Comparison of ENCODE assay signal across 8 cellular contexts in the genomic region with DNA sequence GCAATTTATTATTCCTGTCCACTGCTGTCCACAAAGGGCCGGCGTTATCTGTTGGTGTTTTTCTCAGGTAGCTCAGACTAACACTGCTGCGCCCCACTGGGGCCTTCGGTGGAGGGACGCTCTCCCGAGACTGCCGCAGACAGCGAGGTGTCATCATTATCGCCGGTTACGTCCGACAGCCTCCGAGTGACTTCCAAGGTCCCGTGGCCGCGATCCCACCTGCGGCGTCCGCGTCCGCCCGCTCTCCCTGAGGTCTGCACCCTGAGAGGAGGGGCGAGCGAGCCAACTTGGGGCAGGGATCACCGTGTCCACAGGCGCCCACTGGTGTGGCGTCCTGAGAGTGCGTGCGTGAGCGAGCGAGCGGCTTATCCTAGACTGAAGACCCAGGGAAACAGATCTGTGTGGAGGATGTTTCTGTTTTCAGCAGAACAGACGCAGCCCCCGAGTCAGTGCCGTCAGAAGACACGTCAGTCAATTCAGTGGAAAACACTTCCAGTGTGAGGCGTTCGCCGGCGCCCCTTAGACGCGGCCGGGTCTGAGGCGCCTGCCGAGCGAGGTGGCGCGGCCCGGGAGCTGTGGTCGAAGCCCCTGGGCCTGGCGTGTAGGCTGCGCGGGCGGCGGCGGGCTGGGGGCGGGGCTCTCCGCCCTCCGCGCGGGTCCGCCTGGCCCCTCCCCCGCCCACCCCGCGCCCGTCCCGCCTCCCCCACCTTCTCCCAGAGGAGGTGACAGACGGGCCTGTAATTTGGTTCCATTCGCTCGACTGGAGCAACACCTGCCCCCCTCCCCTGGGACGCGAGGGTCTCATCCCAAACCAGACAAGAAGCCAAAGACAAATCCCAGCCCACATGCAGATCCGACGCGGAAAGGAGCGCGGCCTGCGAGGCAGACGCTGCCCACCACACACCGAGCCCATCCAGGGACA. TPM values are rescaled to one million over a fixed set of nuclear protein-coding genes. Genes with fewer than 3 reads are reported as not detected.
A peak's percentile ranks its signal among the peaks of the same experiment; 100 is the strongest.
DNase-seq lines count a peak whose midpoint lies in the region; ATAC-seq and TF ChIP-seq lines count a peak whose summit lies in the region.
"Had no signal": no experiment of that assay in that cellular context is flagged by ENCODE, and none has a peak within 500 bp of the region (broad histone marks: within the 10 kb centered on the region; RNA-seq: fewer than 3 reads in every experiment).

No MANE protein-coding gene starts in this region.

- ATAC-seq in foreskin keratinocyte = peak; percentile 8
- ATAC-seq in HG03159 (IDR thresholded peaks at IDR 0.05; ENCODE audit: unreplicated experiment) = no peak
- ATAC-seq in HG03354 (IDR thresholded peaks at IDR 0.05; ENCODE audit: poor library complexity, severe bottlenecking, unreplicated experiment) = no peak

- H3K36me3 ChIP-seq in HUES48 (ENCODE audit: control insufficient read depth, insufficient read depth, low read length) (no peaks in the 10 kb centered on the region), neutrophil (no peaks in the 10 kb centered on the region)

- TF ChIP-seq CTCF in WI38 (IDR thresholded peaks at IDR 0.05; ENCODE audit: low read depth, low read length) (no peak), foreskin keratinocyte (conservative IDR thresholded peaks at IDR 0.05) (no peak), neutrophil (IDR thresholded peaks at IDR 0.05) (no peak)

- H3K4me3 ChIP-seq in HUES48 (ENCODE audit: low read depth, low read length) (peak overlapping the region; percentile 86), WI38 (ENCODE audit: low read depth, low read length) (peak overlapping the region; percentile 30), neutrophil (ENCODE audit: low read depth in 1 of 2, low read length in 1 of 2) (peak overlapping the region; percentile 61 to 62)

- peaks cover 38% of the 10 kb centered on the region for H3K27me3 ChIP-seq in HUES48 (ENCODE audit: control insufficient read depth, insufficient read depth, low read length)
- H3K27me3 ChIP-seq in foreskin keratinocyte = no peaks in the 10 kb centered on the region
- peaks cover 53% of the 10 kb centered on the region for H3K27me3 ChIP-seq in neutrophil

- peaks cover 17% of the 10 kb centered on the region; the same call in 1 of the 2 replicates for H3K4me1 ChIP-seq in HUES48 (ENCODE audit: control insufficient read depth, insufficient read depth, low read length)
- peaks cover 16% of the 10 kb centered on the region for H3K4me1 ChIP-seq in foreskin keratinocyte
- H3K4me1 ChIP-seq in neutrophil (ENCODE audit: control insufficient read depth in 1 of 2, insufficient read depth in 1 of 2, low read depth in 1 of 2, low read length in 1 of 2) = peaks cover 16 to 19% of the 10 kb centered on the region in 2 experiments

- peak overlapping the region; percentile 58 for H3K9ac ChIP-seq in HUES48 (ENCODE audit: low read depth, low read length)
- H3K9ac ChIP-seq: KMS-11 had no signal

- H3K9me3 ChIP-seq in HUES48 (ENCODE audit: control insufficient read depth, insufficient read depth, low read length) = no peaks in the 10 kb centered on the region
- H3K9me3 ChIP-seq in neutrophil = no peaks in the 10 kb centered on the region

- DNase-seq in foreskin keratinocyte (no peak), LoVo (ENCODE audit: low spot score) (no peak)

- peak overlapping the region; percentile 27 for H3K27ac ChIP-seq in HUES48 (ENCODE audit: low read depth, low read length)
- H3K27ac ChIP-seq in foreskin keratinocyte = peak overlapping the region; percentile 26
- no peak overlapping the region for H3K27ac ChIP-seq in neutrophil
- H3K27ac ChIP-seq: KMS-11 had no signal

RNA-seq across cellular contexts. Expression of a gene that starts 12.6 kb away (rescaled TPM):
- 0.07 and 0.14 TPM in 2 replicates for total RNA-seq in foreskin keratinocyte
- polyA plus RNA-seq in foreskin keratinocyte = 0.07 and 0.11 TPM in 2 replicates

RNA-seq across cellular contexts. Expression of a gene that starts 59.8 kb away (rescaled TPM):
- not detected in 2 replicates for total RNA-seq in foreskin keratinocyte
- not detected in 2 replicates for polyA plus RNA-seq in foreskin keratinocyte

Comparison
In these comparisons a context has a peak if more than half of its experiments do, and no peak if none do; other contexts are left out.
1. H3K4me3 ChIP-seq: peak in every context shown above with its lines; median percentile 86 in HUES48; 62 in neutrophil; 30 in WI38.